Comparison of ENCODE assay signal across 9 cellular contexts in genomic region chr2:70095833-70096670, GRCh38. TPM values are rescaled to one million over a fixed set of nuclear protein-coding genes. Genes with fewer than 3 reads are reported as not detected.
DNase-seq lines count a peak whose midpoint lies in the region; ATAC-seq, FAIRE-seq and TF ChIP-seq lines count a peak whose summit lies in the region.
"Had no signal": no experiment of that assay in that cellular context is flagged by ENCODE, and none has a peak within 500 bp of the region (broad histone marks: within the 10 kb centered on the region; RNA-seq: fewer than 3 reads in every experiment).

No MANE protein-coding gene starts in this region.

- H3K27ac ChIP-seq in astrocyte (ENCODE audit: low read depth, low read length) (no peak overlapping the region), mesenchymal stem cell (ENCODE audit: low read length, poor library complexity, severe bottlenecking) (no peak overlapping the region), tibial nerve (peak overlapping the region; percentile 86 to 99 (median 92))

- H4K8ac ChIP-seq in mesenchymal stem cell (ENCODE audit: low read length) = no peak overlapping the region

- no peak for DNase-seq in activated T-cell treated with anti-CD3 and anti-CD28 coated beads, Interleukin-2, amount 50 U/mL, for 72 hours
- no peak for DNase-seq in activated T-cell treated with anti-CD3 and anti-CD28 coated beads, Interleukin-2, amount 50 U/mL, for 48 hours
- DNase-seq in astrocyte (ENCODE audit: low read depth) = no peak
- no peak for DNase-seq in mesenchymal stem cell
- DNase-seq in tibial nerve (ENCODE audit: low spot score in 2 of 2) = no peak
- DNase-seq in erythroblast (lab: John Stamatoyannopoulos, UW) = no peak
- no peak for DNase-seq in MV-4-11 (lab: John Stamatoyannopoulos, UW)
- DNase-seq in COLO668 (lab: John Stamatoyannopoulos, UW; ENCODE audit: unreplicated experiment) = no peak

- H3K23ac ChIP-seq in mesenchymal stem cell (ENCODE audit: low read length in 2 of 2) = peak overlapping the region in 1 of 2 experiments; percentile 40

- H2BK12ac ChIP-seq in mesenchymal stem cell (ENCODE audit: low read length in 2 of 2) = no peak overlapping the region

- 94% methylated on average over 10 of the region's 14 CpGs for WGBS in mesenchymal stem cell
- WGBS in tibial nerve, 2 donors = 90 to 93% methylated on average over 14 of the region's 14 CpGs

- peak overlapping the region; percentile 34 for H2AFZ ChIP-seq in astrocyte (ENCODE audit: low read depth, low read length)
- no peak overlapping the region for H2AFZ ChIP-seq in mesenchymal stem cell (ENCODE audit: low read depth, low read length)

- H3K9ac ChIP-seq in astrocyte (ENCODE audit: low read length) = no peak overlapping the region
- peak overlapping the region; percentile 29 for H3K9ac ChIP-seq in mesenchymal stem cell (ENCODE audit: low read length)

- peak overlapping the region; percentile 9 for H2AK5ac ChIP-seq in mesenchymal stem cell (ENCODE audit: low read length, severe bottlenecking)

- no peak for ATAC-seq in activated T-cell treated with anti-CD3 and anti-CD28 coated beads, Interleukin-2, amount 50 U/mL, for 72 hours (replicated peaks in 1 of 2)

- peaks cover 1% of the 10 kb centered on the region for H3K79me1 ChIP-seq in mesenchymal stem cell (replicated peaks; ENCODE audit: low read length, poor library complexity, severe bottlenecking)

- no peak overlapping the region for H3K18ac ChIP-seq in mesenchymal stem cell (ENCODE audit: low read depth in 1 of 2, low read length in 2 of 2)

- H3K36me3 ChIP-seq in astrocyte (ENCODE audit: insufficient read depth, low read length) (no peaks in the 10 kb centered on the region), mesenchymal stem cell (ENCODE audit: control insufficient read depth in 1 of 2, insufficient read depth in 2 of 2, low read depth in 1 of 2, low read length in 2 of 2) (no peaks in the 10 kb centered on the region), tibial nerve (peaks cover 0 to 13% (median 0%) of the 10 kb centered on the region in 3 donors)

- H3K4me2 ChIP-seq in astrocyte (ENCODE audit: low read length) (no peak overlapping the region), mesenchymal stem cell (ENCODE audit: low read length, poor library complexity, severe bottlenecking) (no peak overlapping the region)

- H4K20me1 ChIP-seq in astrocyte (ENCODE audit: insufficient read depth, low read length) = no peaks in the 10 kb centered on the region

- H3K4me1 ChIP-seq in astrocyte (ENCODE audit: insufficient read depth, low read length) (no peaks in the 10 kb centered on the region), mesenchymal stem cell (ENCODE audit: control insufficient read depth, insufficient read depth, low read depth, low read length) (no peaks in the 10 kb centered on the region), tibial nerve (peaks cover 0 to 48% (median 22%) of the 10 kb centered on the region in 4 donors)

- peak overlapping the region in 1 of 2 experiments; percentile 55 for H3K14ac ChIP-seq in mesenchymal stem cell (ENCODE audit: low read length in 2 of 2)

- TF ChIP-seq POLR2A in tibial nerve (IDR thresholded peaks at IDR 0.05) (no peak), erythroblast (IDR thresholded peaks at IDR 0.05; ENCODE audit: low read length) (no peak)

- H3K4ac ChIP-seq in mesenchymal stem cell (ENCODE audit: low read depth in 1 of 2, low read length in 2 of 2) = peak overlapping the region in 1 of 2 experiments; percentile 58

- peak overlapping the region; percentile 15 for H2BK15ac ChIP-seq in mesenchymal stem cell (ENCODE audit: low read depth, poor library complexity, severe bottlenecking)

- H3K27ac Mint-ChIP-seq in activated T-cell treated with anti-CD3 and anti-CD28 coated beads, Interleukin-2, amount 50 U/mL, for 72 hours = peak overlapping the region; percentile 40
- H3K27ac Mint-ChIP-seq in astrocyte (ENCODE audit: unreplicated experiment) = no peak overlapping the region

- no peaks in the 10 kb centered on the region for H3K9me3 ChIP-seq in astrocyte (ENCODE audit: insufficient read depth, low read depth, low read length)
- H3K9me3 ChIP-seq in mesenchymal stem cell (ENCODE audit: control insufficient read depth, low read length) = no peaks in the 10 kb centered on the region
- H3K9me3 ChIP-seq in tibial nerve = no peaks in the 10 kb centered on the region

- no peak overlapping the region for H2BK120ac ChIP-seq in mesenchymal stem cell (ENCODE audit: low read depth, low read length)

- no peak for TF ChIP-seq EP300 in tibial nerve (IDR thresholded peaks at IDR 0.05)

- H2BK5ac ChIP-seq in mesenchymal stem cell (ENCODE audit: low read depth, low read length, poor library complexity, severe bottlenecking) = no peak overlapping the region

- H4K91ac ChIP-seq in mesenchymal stem cell (ENCODE audit: low read length) = peak overlapping the region; percentile 81

- TF ChIP-seq CTCF in astrocyte (IDR thresholded peaks at IDR 0.05; ENCODE audit: insufficient read depth, low read depth, low read length) (no peak), tibial nerve (IDR thresholded peaks at IDR 0.05) (no peak)

- H3K4me3 Mint-ChIP-seq in activated T-cell treated with anti-CD3 and anti-CD28 coated beads, Interleukin-2, amount 50 U/mL, for 72 hours = peak overlapping the region; percentile 80 to 88
- no peak overlapping the region for H3K4me3 Mint-ChIP-seq in astrocyte (ENCODE audit: unreplicated experiment)
- H3K4me3 Mint-ChIP-seq: mesothelial cell of epicardium had no signal

- H3K4me3 ChIP-seq in astrocyte (ENCODE audit: insufficient read depth, low read depth, low read length) (no peak overlapping the region), mesenchymal stem cell (ENCODE audit: insufficient read depth in 1 of 2, low read depth in 1 of 2, low read length in 2 of 2) (no peak overlapping the region), tibial nerve (peak overlapping the region in 1 of 4 donors; percentile 9)

- H3K27me3 ChIP-seq in astrocyte (ENCODE audit: insufficient read depth, low read length) = no peaks in the 10 kb centered on the region
- H3K27me3 ChIP-seq in mesenchymal stem cell (ENCODE audit: control insufficient read depth in 1 of 2, insufficient read depth in 1 of 2, low read length in 2 of 2) = no peaks in the 10 kb centered on the region
- H3K27me3 ChIP-seq in tibial nerve = no peaks in the 10 kb centered on the region

- no peaks in the 10 kb centered on the region for H3K79me2 ChIP-seq in astrocyte (ENCODE audit: insufficient read depth, low read length)

- peaks cover 69% of the 10 kb centered on the region for H3K4me1 Mint-ChIP-seq in activated T-cell treated with anti-CD3 and anti-CD28 coated beads, Interleukin-2, amount 50 U/mL, for 72 hours (ENCODE audit: low read depth)
- peaks cover 3% of the 10 kb centered on the region for H3K4me1 Mint-ChIP-seq in astrocyte (ENCODE audit: low read depth, unreplicated experiment)
- H3K4me1 Mint-ChIP-seq: mesothelial cell of epicardium had no signal

- H3K27me3 Mint-ChIP-seq in activated T-cell treated with anti-CD3 and anti-CD28 coated beads, Interleukin-2, amount 50 U/mL, for 72 hours (ENCODE audit: low read depth) = no peaks in the 10 kb centered on the region
- H3K27me3 Mint-ChIP-seq in astrocyte (ENCODE audit: low read depth, unreplicated experiment) = no peaks in the 10 kb centered on the region

- H3K36me3 Mint-ChIP-seq in activated T-cell treated with anti-CD3 and anti-CD28 coated beads, Interleukin-2, amount 50 U/mL, for 72 hours (ENCODE audit: insufficient read depth in 2 of 2) = no peaks in the 10 kb centered on the region
- H3K36me3 Mint-ChIP-seq in astrocyte (ENCODE audit: low read depth, unreplicated experiment) = no peaks in the 10 kb centered on the region
- H3K36me3 Mint-ChIP-seq: mesothelial cell of epicardium had no signal

- H3K9me3 Mint-ChIP-seq in activated T-cell treated with anti-CD3 and anti-CD28 coated beads, Interleukin-2, amount 50 U/mL, for 72 hours = no peaks in the 10 kb centered on the region
- no peaks in the 10 kb centered on the region for H3K9me3 Mint-ChIP-seq in astrocyte (ENCODE audit: unreplicated experiment)
- H3K9me3 Mint-ChIP-seq: mesothelial cell of epicardium had no signal

- no peak for FAIRE-seq in astrocyte (lab: Jason Lieb, UNC)

RNA-seq across cellular contexts. Expression of gene PCBP1, which starts 8.8 kb away (rescaled TPM):
- 100 to 1,000 TPM; 270 to 291 TPM for total RNA-seq in activated T-cell treated with anti-CD3 and anti-CD28 coated beads, Interleukin-2, amount 50 U/mL, for 72 hours
- total RNA-seq in astrocyte (194 and 205 TPM in 2 replicates), tibial nerve (100 to 1,000 TPM; 157 to 203 (median 188) TPM)
- 232 TPM for polyA plus RNA-seq in mesenchymal stem cell (2013, experiment 1 of 2)
- 289 TPM for polyA plus RNA-seq in mesenchymal stem cell (2013, experiment 2 of 2)

Comparison
In these comparisons a context has a peak if more than half of its experiments do, and no peak if none do; other contexts are left out.
1. H3K27ac ChIP-seq: peak in tibial nerve (4 of 4); none in astrocyte (single experiment) and mesenchymal stem cell (single experiment).